Comparison of ENCODE assay signal across 1 cellular context in genomic region chr6:125014157-125014957, GRCh38.
A peak's percentile ranks its signal among the peaks of the same experiment; 100 is the strongest.
TF ChIP-seq lines count a peak whose summit lies in the region.

No MANE protein-coding gene starts in this region.

TF ChIP-seq in K562, 482 proteins besides CTCF, POLR2A, EP300 and RAD21 (continued from another document and continues in another):
- TF ChIP-seq E4F1 (CRISPR knock-in tag; IDR thresholded peaks at IDR 0.05; ENCODE audit: borderline replicate concordance) (peak; percentile 77; the same call in 1 of the 2 replicates), RBM22 (IDR thresholded peaks at IDR 0.05; ENCODE audit: low read depth, low read length, poor library complexity, severe bottlenecking) (no peak), ZNF274 (IDR thresholded peaks at IDR 0.05; ENCODE audit: borderline replicate concordance, low read depth, low read length) (no peak), GABPA (tag; conservative IDR thresholded peaks at IDR 0.05; ENCODE audit: low read depth) (peak; percentile 54; the same call in 1 of the 2 replicates), SMARCC2 (IDR thresholded peaks at IDR 0.05; ENCODE audit: low read depth) (no peak; the same call in 1 of the 2 replicates), HOXB6 (CRISPR knock-in tag; IDR thresholded peaks at IDR 0.05; ENCODE audit: borderline replicate concordance) (no peak), PATZ1 (CRISPR knock-in tag; IDR thresholded peaks at IDR 0.05; ENCODE audit: borderline replicate concordance) (0 out of 2 replicates have a peak, but pooled peaks have one; percentile 60), RCOR1 (IDR thresholded peaks at IDR 0.05; ENCODE audit: borderline replicate concordance in 1 of 2, low read depth in 2 of 2, low read length in 2 of 2) (peak in 1 of 2 experiments; percentile 92; a peak in 2 of 4 replicates), ZBTB8A (IDR thresholded peaks at IDR 0.05; ENCODE audit: partially characterized antibody) (no peak), CCNT2 (IDR thresholded peaks at IDR 0.05; ENCODE audit: borderline replicate concordance, extremely low read depth, insufficient read length, low read depth, low read length) (no peak), RBFOX2 (IDR thresholded peaks at IDR 0.05; ENCODE audit: low read depth, low read length) (0 out of 2 replicates have a peak, but pooled peaks have one; percentile 29), ELK1 (CRISPR knock-in tag; IDR thresholded peaks at IDR 0.05) (no peak), SOX6 (IDR thresholded peaks at IDR 0.05) (peak; percentile 71), KLF6 (CRISPR knock-in tag; IDR thresholded peaks at IDR 0.05; ENCODE audit: borderline replicate concordance) (0 out of 2 replicates have a peak, but pooled peaks have one; percentile 16), NRF1 (conservative IDR thresholded peaks at IDR 0.05 in 1 of 2, IDR thresholded peaks at IDR 0.05 in 1 of 2) (peak in 1 of 2 experiments; percentile 18; a peak in 1 of 4 replicates), TBL1XR1 (IDR thresholded peaks at IDR 0.05; ENCODE audit: low read length in 2 of 2) (no peak), ZNF408 (CRISPR knock-in tag; IDR thresholded peaks at IDR 0.05; ENCODE audit: low read depth) (no peak), FOXA1 (IDR thresholded peaks at IDR 0.05; ENCODE audit: borderline replicate concordance) (no peak), TRIM24 (IDR thresholded peaks at IDR 0.05) (peak; percentile 67 to 81; a peak in 3 of 4 replicates), ZNF766 (CRISPR knock-in tag; conservative IDR thresholded peaks at IDR 0.05) (0 out of 2 replicates have a peak, but pooled peaks have one; percentile 70), CHAMP1 (IDR thresholded peaks at IDR 0.05) (0 out of 2 replicates have a peak, but pooled peaks have one; percentile 43), ZNF175 (CRISPR knock-in tag; IDR thresholded peaks at IDR 0.05; ENCODE audit: low read depth) (peak; percentile 85), SMAD2 (IDR thresholded peaks at IDR 0.05; ENCODE audit: low read depth, low read length) (no peak), ZNF431 (CRISPR knock-in tag; IDR thresholded peaks at IDR 0.05) (no peak), MECOM (CRISPR knock-in tag; IDR thresholded peaks at IDR 0.05) (peak; percentile 64; the same call in 1 of the 2 replicates), JUN (IDR thresholded peaks at IDR 0.05; ENCODE audit: borderline replicate concordance, low read depth, low read length) (peak; percentile 72), JUN (CRISPR knock-in tag; IDR thresholded peaks at IDR 0.05; ENCODE audit: borderline replicate concordance) (no peak), ZKSCAN3 (CRISPR knock-in tag; IDR thresholded peaks at IDR 0.05) (no peak), ZNF589 (CRISPR knock-in tag; IDR thresholded peaks at IDR 0.05; ENCODE audit: low read depth) (peak; percentile 84; the same call in 1 of the 2 replicates), ETS2 (tag; IDR thresholded peaks at IDR 0.05; ENCODE audit: borderline replicate concordance, poor library complexity, severe bottlenecking) (no peak), CTBP1 (IDR thresholded peaks at IDR 0.05; ENCODE audit: borderline replicate concordance) (peak; percentile 73), ZBTB26 (CRISPR knock-in tag; IDR thresholded peaks at IDR 0.05) (no peak), MCM2 (IDR thresholded peaks at IDR 0.05; ENCODE audit: low read depth) (no peak), FOXJ2 (tag; IDR thresholded peaks at IDR 0.05) (peak; percentile 85), ELF2 (CRISPR knock-in tag; IDR thresholded peaks at IDR 0.05) (0 out of 2 replicates have a peak, but pooled peaks have one; percentile 15), JUND (IDR thresholded peaks at IDR 0.05; ENCODE audit: borderline replicate concordance, low read depth, low read length) (peak; percentile 93), JUND (tag; IDR thresholded peaks at IDR 0.05; ENCODE audit: borderline replicate concordance, low read depth, low read length) (peak; percentile 89; the same call in 2 of the 3 replicates), TSC22D4 (tag; IDR thresholded peaks at IDR 0.05) (no peak)
- TF ChIP-seq, protein P1, sequence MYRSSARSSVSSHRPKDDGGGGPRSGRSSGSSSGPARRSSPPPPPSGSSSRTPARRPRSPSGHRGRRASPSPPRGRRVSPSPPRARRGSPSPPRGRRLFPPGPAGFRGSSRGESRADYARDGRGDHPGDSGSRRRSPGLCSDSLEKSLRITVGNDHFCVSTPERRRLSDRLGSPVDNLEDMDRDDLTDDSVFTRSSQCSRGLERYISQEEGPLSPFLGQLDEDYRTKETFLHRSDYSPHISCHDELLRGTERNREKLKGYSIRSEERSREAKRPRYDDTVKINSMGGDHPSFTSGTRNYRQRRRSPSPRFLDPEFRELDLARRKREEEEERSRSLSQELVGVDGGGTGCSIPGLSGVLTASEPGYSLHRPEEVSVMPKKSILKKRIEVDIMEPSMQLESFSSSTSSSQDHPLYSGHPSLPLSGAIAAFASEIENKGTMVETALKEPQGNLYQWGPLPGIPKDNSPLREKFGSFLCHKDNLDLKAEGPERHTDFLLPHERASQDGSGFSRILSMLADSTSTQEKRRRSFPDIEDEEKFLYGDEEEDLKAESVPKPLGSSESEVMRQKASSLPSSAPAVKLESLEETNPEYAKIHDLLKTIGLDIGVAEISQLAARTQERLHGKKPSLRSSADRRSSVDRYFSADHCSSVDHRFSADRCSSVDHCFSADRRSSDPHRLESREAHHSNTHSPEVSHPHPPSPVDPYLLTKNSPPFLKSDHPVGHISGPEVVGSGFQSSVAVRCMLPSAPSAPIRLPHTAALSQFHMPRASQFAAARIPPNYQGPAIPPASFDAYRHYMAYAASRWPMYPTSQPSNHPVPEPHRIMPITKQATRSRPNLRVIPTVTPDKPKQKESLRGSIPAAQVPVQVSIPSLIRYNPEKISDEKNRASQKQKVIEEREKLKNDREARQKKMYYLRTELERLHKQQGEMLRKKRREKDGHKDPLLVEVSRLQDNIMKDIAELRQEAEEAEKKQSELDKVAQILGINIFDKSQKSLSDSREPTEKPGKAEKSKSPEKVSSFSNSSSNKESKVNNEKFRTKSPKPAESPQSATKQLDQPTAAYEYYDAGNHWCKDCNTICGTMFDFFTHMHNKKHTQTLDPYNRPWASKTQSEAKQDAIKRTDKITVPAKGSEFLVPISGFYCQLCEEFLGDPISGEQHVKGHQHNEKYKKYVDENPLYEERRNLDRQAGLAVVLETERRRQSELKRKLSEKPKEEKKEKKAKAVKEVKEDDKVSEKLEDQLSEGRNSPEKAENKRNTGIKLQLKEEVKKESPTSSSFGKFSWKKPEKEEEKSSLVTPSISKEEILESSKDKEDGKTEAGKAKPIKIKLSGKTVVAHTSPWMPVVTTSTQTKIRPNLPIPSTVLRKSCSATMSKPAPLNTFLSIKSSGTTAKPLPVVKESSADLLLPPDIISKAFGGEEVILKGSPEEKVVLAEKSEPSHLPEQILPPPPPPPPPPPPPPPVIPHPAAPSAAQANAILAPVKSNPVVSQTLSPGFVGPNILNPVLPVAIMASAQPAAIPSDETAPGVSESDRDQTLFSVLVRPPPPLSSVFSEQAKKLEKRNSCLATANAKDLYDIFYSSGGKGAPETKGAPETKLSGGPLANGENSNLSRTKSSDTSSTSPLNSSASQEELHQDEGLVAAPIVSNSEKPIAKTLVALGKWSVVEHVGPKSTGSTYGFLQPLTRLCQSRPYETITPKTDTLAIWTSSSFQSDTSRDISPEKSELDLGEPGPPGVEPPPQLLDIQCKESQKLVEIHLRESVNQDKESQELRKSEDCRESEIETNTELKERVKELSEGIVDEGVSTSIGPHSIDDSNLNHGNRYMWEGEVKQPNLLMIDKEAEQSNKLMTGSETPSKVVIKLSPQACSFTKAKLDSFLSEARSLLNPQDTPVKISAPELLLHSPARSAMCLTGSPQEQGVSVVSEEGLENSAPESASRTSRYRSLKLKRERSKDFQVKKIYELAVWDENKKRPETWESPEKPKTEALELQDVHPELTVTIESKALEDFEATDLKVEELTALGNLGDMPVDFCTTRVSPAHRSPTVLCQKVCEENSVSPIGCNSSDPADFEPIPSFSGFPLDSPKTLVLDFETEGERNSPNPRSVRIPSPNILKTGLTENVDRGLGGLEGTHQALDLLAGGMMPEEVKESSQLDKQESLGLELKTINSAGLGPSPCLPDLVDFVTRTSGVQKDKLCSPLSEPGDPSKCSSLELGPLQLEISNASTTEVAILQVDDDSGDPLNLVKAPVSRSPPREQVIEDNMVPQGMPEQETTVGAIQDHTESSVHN (IDR thresholded peaks at IDR 0.05; ENCODE audit: borderline replicate concordance in 1 of 2, low read depth in 1 of 2), result 0 out of 4 replicates have a peak, but pooled peaks of 1 of the 2 experiments have one; percentile 27
- TF ChIP-seq, protein P2, sequence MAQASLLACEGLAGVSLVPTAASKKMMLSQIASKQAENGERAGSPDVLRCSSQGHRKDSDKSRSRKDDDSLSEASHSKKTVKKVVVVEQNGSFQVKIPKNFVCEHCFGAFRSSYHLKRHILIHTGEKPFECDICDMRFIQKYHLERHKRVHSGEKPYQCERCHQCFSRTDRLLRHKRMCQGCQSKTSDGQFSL (CRISPR knock-in tag; IDR thresholded peaks at IDR 0.05), result no peak
- TF ChIP-seq, protein P2 (tag; IDR thresholded peaks at IDR 0.05), result 0 out of 4 replicates have a peak, but pooled peaks of 1 of the 2 experiments have one; percentile 27
- TF ChIP-seq, protein P3, sequence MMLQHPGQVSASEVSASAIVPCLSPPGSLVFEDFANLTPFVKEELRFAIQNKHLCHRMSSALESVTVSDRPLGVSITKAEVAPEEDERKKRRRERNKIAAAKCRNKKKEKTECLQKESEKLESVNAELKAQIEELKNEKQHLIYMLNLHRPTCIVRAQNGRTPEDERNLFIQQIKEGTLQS (IDR thresholded peaks at IDR 0.05), result peak; percentile 99
- TF ChIP-seq, protein P3 (CRISPR knock-in tag; conservative IDR thresholded peaks at IDR 0.05), result no peak
